8 cellular contexts compared by ENCODE assay signal in the genomic region with DNA sequence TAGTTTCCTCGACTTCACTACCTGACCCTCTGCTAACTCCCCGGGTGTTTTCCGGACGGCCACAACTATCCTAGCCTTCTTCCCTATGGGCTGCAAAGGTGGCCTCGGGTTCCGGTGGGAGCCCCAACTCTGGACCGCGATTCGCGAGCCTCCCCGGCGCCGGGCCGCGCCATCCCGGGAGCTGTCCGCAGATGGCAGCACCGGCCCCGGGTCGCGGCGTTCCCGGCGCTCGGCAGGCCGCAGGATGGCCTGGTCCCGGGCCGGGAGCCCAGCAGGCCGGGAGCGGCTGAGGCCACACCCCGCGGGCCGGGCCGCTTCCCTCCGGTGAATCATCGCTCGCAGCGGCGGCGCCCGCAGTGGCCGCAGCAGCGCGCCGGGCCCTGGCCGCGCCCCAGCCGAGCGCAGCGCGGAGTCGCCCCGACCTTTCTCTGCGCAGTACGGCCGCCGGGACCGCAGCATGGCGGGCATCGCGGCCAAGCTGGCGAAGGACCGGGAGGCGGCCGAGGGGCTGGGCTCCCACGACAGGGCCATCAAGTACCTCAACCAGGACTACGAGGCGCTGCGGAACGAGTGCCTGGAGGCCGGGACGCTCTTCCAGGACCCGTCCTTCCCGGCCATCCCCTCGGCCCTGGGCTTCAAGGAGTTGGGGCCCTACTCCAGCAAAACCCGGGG. TPM values are rescaled to one million over a fixed set of nuclear protein-coding genes. Genes with fewer than 3 reads are reported as not detected.
DNase-seq lines count a peak whose midpoint lies in the region; ATAC-seq and TF ChIP-seq lines count a peak whose summit lies in the region.

A gene (plus strand): TSS at position 356 of the 672 bp plus-strand sequence. CDS start 102 bp downstream, at position 458.

- peak in 1 of 2 donors; percentile 92 for TF ChIP-seq POLR2A in thyroid gland (IDR thresholded peaks at IDR 0.05)

- CTCF ChIA-PET in activated naive CD4-positive, alpha-beta T cell treated with anti-CD3 and anti-CD28 coated beads for 36 hours (lab: Charles Lee): interaction anchor here (0.6 to 3.9 kb wide), 6 partner anchors 9 to 63 kb away, joined by 3 to 37 read pairs (median 4); no protein-coding TSS in a partner anchor

- H3K27me3 ChIP-seq in foreskin keratinocyte (no peaks in the 10 kb centered on the region), thyroid gland (no peaks in the 10 kb centered on the region)

- 0% methylated on average over 4 to 24 of the region's 76 CpGs for WGBS in thyroid gland, 2 donors

- peak within 1 kb of the TSS; percentile 41 for H3K27ac Mint-ChIP-seq in activated naive CD4-positive, alpha-beta T cell treated with anti-CD3 and anti-CD28 coated beads for 36 hours
- H3K27ac Mint-ChIP-seq in nephron: peak within 1 kb of the TSS; percentile 77 to 85 (median 85)

- peak within 1 kb of the TSS; percentile 75 for H3K4me3 Mint-ChIP-seq in activated naive CD4-positive, alpha-beta T cell treated with anti-CD3 and anti-CD28 coated beads for 36 hours
- H3K4me3 Mint-ChIP-seq in nephron: peak within 1 kb of the TSS; percentile 87 to 90 (median 89)

- no peaks in the 10 kb centered on the region for H3K9me3 ChIP-seq in thyroid gland

- TF ChIP-seq CTCF in foreskin keratinocyte (conservative IDR thresholded peaks at IDR 0.05) (peak; percentile 86), nephron (IDR thresholded peaks at IDR 0.05; ENCODE audit: unreplicated experiment in 3 of 3) (peak; percentile 76 to 83 (median 79)), thyroid gland (IDR thresholded peaks at IDR 0.05) (peak; percentile 38 to 92 (median 78))

- DNase-seq in COLO668 (lab: John Stamatoyannopoulos, UW; ENCODE audit: unreplicated experiment) (peak; percentile 93), RPMI8226 (peak; percentile 74), foreskin keratinocyte (peak in 1 of 2 donors; percentile 62), thyroid gland (peak; percentile 84 to 86)
- peak; percentile 65 for DNase-seq in activated naive CD4-positive, alpha-beta T cell treated with anti-CD3 and anti-CD28 coated beads for 36 hours

- H3K4me1 ChIP-seq in foreskin keratinocyte: peaks cover 40% of the 10 kb centered on the region
- peaks cover 41 to 59% of the 10 kb centered on the region in 2 donors for H3K4me1 ChIP-seq in thyroid gland

- ATAC-seq in GM19351 (IDR thresholded peaks at IDR 0.05; ENCODE audit: unreplicated experiment) (peak; percentile 47), HG03460 (IDR thresholded peaks at IDR 0.05; ENCODE audit: unreplicated experiment) (peak; percentile 56), foreskin keratinocyte (peak; percentile 64)

- peaks cover 52% of the 10 kb centered on the region for H3K4me1 Mint-ChIP-seq in activated naive CD4-positive, alpha-beta T cell treated with anti-CD3 and anti-CD28 coated beads for 36 hours (ENCODE audit: low read depth)
- peaks cover 58% of the 10 kb centered on the region for H3K4me1 Mint-ChIP-seq in nephron

- peak within 1 kb of the TSS; percentile 75 to 94 (median 82) for H3K4me3 ChIP-seq in thyroid gland (replicated peaks in 1 of 3)

- no peaks in the 10 kb centered on the region for H3K36me3 Mint-ChIP-seq in activated naive CD4-positive, alpha-beta T cell treated with anti-CD3 and anti-CD28 coated beads for 36 hours (ENCODE audit: low read depth)
- H3K36me3 Mint-ChIP-seq in nephron (ENCODE audit: low read depth): peaks cover 4% of the 10 kb centered on the region

- intact Hi-C loops in activated naive CD4-positive, alpha-beta T cell treated with anti-CD3 and anti-CD28 coated beads for 36 hours (cut with micrococcal nuclease): loop anchor here (1.0 to 5.0 kb wide), 4 partner anchors 14 to 470 kb away; a partner anchor contains a TSS
- intact Hi-C loops in thyroid gland (cut with DNase I): loop anchor here (5.0 kb wide), 1 partner anchor 35 kb away; no protein-coding TSS in a partner anchor

- H3K9me3 Mint-ChIP-seq in activated naive CD4-positive, alpha-beta T cell treated with anti-CD3 and anti-CD28 coated beads for 36 hours: no peaks in the 10 kb centered on the region
- H3K9me3 Mint-ChIP-seq in nephron: no peaks in the 10 kb centered on the region

- no peaks in the 10 kb centered on the region for H3K27me3 Mint-ChIP-seq in activated naive CD4-positive, alpha-beta T cell treated with anti-CD3 and anti-CD28 coated beads for 36 hours (ENCODE audit: low read depth)
- H3K27me3 Mint-ChIP-seq in nephron (ENCODE audit: low read depth): peaks cover 7% of the 10 kb centered on the region

- H3K36me3 ChIP-seq in thyroid gland: no peaks in the 10 kb centered on the region

- peak within 1 kb of the TSS; percentile 85 for H3K27ac ChIP-seq in foreskin keratinocyte
- peak within 1 kb of the TSS; percentile 96 to 97 (median 96) for H3K27ac ChIP-seq in thyroid gland

RNA-seq across cellular contexts. Expression of the gene that starts here (rescaled TPM):
- 10 to 100 TPM; 17.0 to 19.5 TPM for total RNA-seq in activated naive CD4-positive, alpha-beta T cell treated with anti-CD3 and anti-CD28 coated beads for 36 hours
- total RNA-seq in foreskin keratinocyte (530 and 551 TPM in 2 replicates), thyroid gland (100 to 1,000 TPM; 134 to 155 (median 148) TPM)
- 278 and 298 TPM in 2 replicates for polyA plus RNA-seq in foreskin keratinocyte

Comparison
In these comparisons a context has a peak if more than half of its experiments do, and no peak if none do; other contexts are left out.
1. RNA of the gene that starts here (total RNA-seq): 530 to 551 TPM in foreskin keratinocyte and 134 to 155 TPM in thyroid gland; 17.0 to 19.5 TPM in activated naive CD4-positive, alpha-beta T cell treated with anti-CD3 and anti-CD28 coated beads for 36 hours; every median in the first group is over 4 times any median in the second.
2. Peak in every context shown above with its lines, with median percentiles within 50 percentile points of each other: ATAC-seq and CTCF ChIP-seq.